Comparison of ENCODE assay signal across 16 cellular contexts in the genomic region with DNA sequence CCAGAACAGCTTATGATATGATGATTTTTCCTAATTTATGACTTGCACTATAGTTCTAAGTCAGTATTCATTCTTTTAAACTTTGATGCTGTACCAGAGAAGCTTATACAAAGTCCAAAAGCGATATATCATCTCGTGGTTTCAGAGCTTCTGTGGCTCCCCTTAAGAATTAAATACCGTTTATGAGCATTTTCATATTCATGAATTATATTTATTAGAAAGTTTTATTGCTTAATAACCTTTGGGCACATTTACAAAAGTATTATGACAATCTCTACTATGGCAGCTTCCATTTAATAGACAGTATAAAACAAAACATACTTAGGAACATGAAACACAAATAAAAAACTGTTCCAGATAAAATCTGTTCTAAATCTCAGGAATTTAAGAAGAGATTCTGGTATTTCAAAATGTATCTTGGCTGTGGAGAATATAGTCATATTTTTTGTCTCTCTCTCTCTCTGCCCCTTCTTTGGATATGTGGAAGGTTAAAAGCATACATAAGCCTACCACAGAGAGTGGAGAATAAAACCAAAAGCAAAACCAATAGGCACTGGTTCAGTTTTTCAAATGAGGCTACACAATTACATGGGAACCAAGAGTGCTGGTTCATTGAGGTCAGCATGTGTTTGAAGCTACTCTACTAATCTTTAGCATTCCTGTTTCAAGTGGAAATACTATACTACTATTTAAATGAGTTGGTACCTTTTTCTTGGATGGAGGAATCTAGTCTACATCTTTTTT.
DNase-seq lines count a peak whose midpoint lies in the region; ATAC-seq and TF ChIP-seq lines count a peak whose summit lies in the region.
"Had no signal": no experiment of that assay in that cellular context is flagged by ENCODE, and none has a peak within 500 bp of the region (broad histone marks: within the 10 kb centered on the region; RNA-seq: fewer than 3 reads in every experiment).

No MANE protein-coding gene starts in this region.

- H3K4me3 Mint-ChIP-seq in chondrocyte (ENCODE audit: unreplicated experiment) = no peak overlapping the region
- H3K4me3 Mint-ChIP-seq: central memory CD8-positive, alpha-beta T cell had no signal

- no peaks in the 10 kb centered on the region for H3K36me3 ChIP-seq in psoas muscle (ENCODE audit: insufficient read depth in 1 of 2, low read depth in 1 of 2)
- no peaks in the 10 kb centered on the region for H3K36me3 ChIP-seq in brain microvascular endothelial cell (replicated peaks)
- no peaks in the 10 kb centered on the region for H3K36me3 ChIP-seq in prostate gland
- H3K36me3 ChIP-seq: BE2C, esophagus squamous epithelium had no signal

- H3K4me1 Mint-ChIP-seq in chondrocyte (ENCODE audit: low read depth) = peaks cover 10% of the 10 kb centered on the region

- H3K27ac Mint-ChIP-seq in chondrocyte (ENCODE audit: unreplicated experiment) = peak overlapping the region; percentile 32

- ATAC-seq in GM18520 (IDR thresholded peaks at IDR 0.05; ENCODE audit: unreplicated experiment) = peak; percentile 53
- peak; percentile 85 for ATAC-seq in GM21390 (IDR thresholded peaks at IDR 0.05; ENCODE audit: unreplicated experiment)
- ATAC-seq in HG03025 (IDR thresholded peaks at IDR 0.05; ENCODE audit: low FRiP score, unreplicated experiment) = peak; percentile 76
- ATAC-seq in esophagus mucosa = no peak
- no peak for ATAC-seq in psoas muscle
- ATAC-seq: PC-3 had no signal

- no peak for TF ChIP-seq POLR2A in prostate gland (IDR thresholded peaks at IDR 0.05)

- no peaks in the 10 kb centered on the region for H3K36me3 Mint-ChIP-seq in chondrocyte (ENCODE audit: low read depth)

- WGBS in psoas muscle, 3 donors = 83 to 87% (median 85%) methylated on average over 3 of the region's 3 CpGs
- 20% methylated on average over 3 of the region's 3 CpGs for WGBS in prostate gland

- H3K27me3 ChIP-seq in psoas muscle (ENCODE audit: insufficient read depth in 3 of 3, low read length in 2 of 3) (no peaks in the 10 kb centered on the region), brain microvascular endothelial cell (replicated peaks) (no peaks in the 10 kb centered on the region), prostate gland (replicated peaks; ENCODE audit: insufficient read depth) (no peaks in the 10 kb centered on the region)
- H3K27me3 ChIP-seq: BE2C, esophagus squamous epithelium had no signal

- H3K4me1 ChIP-seq in psoas muscle (peaks cover 7% of the 10 kb centered on the region), prostate gland (replicated peaks) (no peaks in the 10 kb centered on the region)
- H3K4me1 ChIP-seq: BE2C, esophagus squamous epithelium had no signal

- no peaks in the 10 kb centered on the region for H3K9me3 Mint-ChIP-seq in chondrocyte (ENCODE audit: low read depth)
- H3K9me3 Mint-ChIP-seq: central memory CD8-positive, alpha-beta T cell had no signal

- no peaks in the 10 kb centered on the region for H3K27me3 Mint-ChIP-seq in chondrocyte (ENCODE audit: low read depth)
- H3K27me3 Mint-ChIP-seq: central memory CD8-positive, alpha-beta T cell had no signal

- H3K27ac ChIP-seq in psoas muscle = no peak overlapping the region
- no peak overlapping the region for H3K27ac ChIP-seq in brain microvascular endothelial cell
- no peak overlapping the region for H3K27ac ChIP-seq in prostate gland
- H3K27ac ChIP-seq: esophagus squamous epithelium, parathyroid adenoma had no signal

- TF ChIP-seq CTCF in chondrocyte (IDR thresholded peaks at IDR 0.05) (no peak), psoas muscle (IDR thresholded peaks at IDR 0.05) (no peak), brain microvascular endothelial cell (IDR thresholded peaks at IDR 0.05; ENCODE audit: low read depth, low read length, missing control alignments) (no peak), prostate gland (IDR thresholded peaks at IDR 0.05) (no peak)

- DNase-seq in chondrocyte (ENCODE audit: low spot score) (no peak), psoas muscle (no peak), brain microvascular endothelial cell (no peak), prostate gland (ENCODE audit: low spot score) (no peak)
- DNase-seq: activated CD4-positive, alpha-beta T cell treated with anti-CD3 and anti-CD28 coated beads, Interleukin-2, amount 50 U/mL, for 48 hours; BE2C; esophagus squamous epithelium; Kasumi-1; NCI-H2081; PC-3 had no signal

- H3K4me3 ChIP-seq in psoas muscle (no peak overlapping the region), brain microvascular endothelial cell (ENCODE audit: low read depth, low read length) (no peak overlapping the region), prostate gland (no peak overlapping the region)
- H3K4me3 ChIP-seq: esophagus squamous epithelium had no signal

- intact Hi-C loops in psoas muscle (cut with DNase I) = no loop called here
- intact Hi-C loops in prostate gland (cut with DNase I) = loop anchor here (5.0 kb wide), 1 partner anchor 46 kb away; no protein-coding TSS in a partner anchor

- in situ Hi-C loops in brain microvascular endothelial cell (cut with HindIII; ENCODE audit: low pct_ligation_motif_present, low sequenced_read_pairs) = no loop called here

- no peaks in the 10 kb centered on the region for H3K9me3 ChIP-seq in psoas muscle
- no peaks in the 10 kb centered on the region for H3K9me3 ChIP-seq in prostate gland
- H3K9me3 ChIP-seq: BE2C, esophagus squamous epithelium had no signal

Comparison
In these comparisons a context has a peak if more than half of its experiments do, and no peak if none do; other contexts are left out.
1. ATAC-seq: peak in GM18520 (single experiment), GM21390 (single experiment) and HG03025 (single experiment); none in esophagus mucosa (single experiment) and psoas muscle (0 of 4).